ENCODE assay signal across 9 cellular contexts in the genomic region with DNA sequence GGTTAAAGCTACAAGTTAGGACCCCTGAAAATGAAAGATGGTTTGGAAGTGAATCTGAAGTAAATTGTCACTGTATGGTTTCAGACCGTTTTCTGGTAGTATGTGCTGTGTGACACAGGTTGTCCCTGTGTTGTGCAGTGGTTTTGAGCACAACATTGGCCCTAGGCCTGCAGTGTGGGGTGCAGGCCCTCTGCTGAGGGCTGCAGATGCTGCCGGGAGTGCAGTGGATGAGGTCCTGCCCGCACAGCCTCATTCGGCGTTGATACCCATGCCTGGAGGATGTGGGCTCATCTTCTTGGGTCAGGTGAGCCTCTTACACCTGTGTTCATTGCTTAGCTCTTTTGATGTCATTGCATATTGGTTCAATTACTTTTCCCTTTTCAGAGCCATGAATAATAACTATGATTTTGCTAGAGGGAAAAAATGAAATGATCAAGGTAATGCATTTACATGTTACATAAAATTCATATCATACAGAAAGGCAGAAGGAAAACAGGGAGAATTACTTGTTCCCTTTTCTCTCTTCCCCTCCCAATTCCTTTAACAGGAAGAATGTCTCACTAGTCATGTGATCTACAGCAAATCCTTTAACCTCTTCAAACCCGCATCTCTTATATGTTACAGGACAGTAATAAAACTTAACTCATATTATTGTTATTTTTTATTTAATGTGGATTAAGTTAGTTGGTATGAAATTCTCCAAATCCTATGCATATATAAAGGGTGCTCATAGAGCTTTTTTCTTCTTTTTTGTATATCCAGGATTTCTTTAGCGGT. TPM values are rescaled to one million over a fixed set of nuclear protein-coding genes. Genes with fewer than 3 reads are reported as not detected.
DNase-seq lines count a peak whose midpoint lies in the region; ATAC-seq and TF ChIP-seq lines count a peak whose summit lies in the region.
"Had no signal": no experiment of that assay in that cellular context is flagged by ENCODE, and none has a peak within 500 bp of the region (broad histone marks: within the 10 kb centered on the region; RNA-seq: fewer than 3 reads in every experiment).

No MANE protein-coding gene starts in this region.

- CTCF ChIA-PET in activated CD4-positive, alpha-beta T cell treated with anti-CD3 and anti-CD28 coated beads, Interleukin-2, amount 10 ng/mL, durations not matched to agents 7 days and 5 days (lab: Charles Lee) = interaction anchor here (1.7 to 1.8 kb wide), 2 partner anchors 11 to 14 kb away, joined by 4 to 7 read pairs; no protein-coding TSS in a partner anchor

- H3K4me1 ChIP-seq in spleen (peaks cover 30 to 100% (median 86%) of the 10 kb centered on the region in 6 donors), right cardiac atrium (ENCODE audit: control insufficient read depth, insufficient read depth, low read length) (peaks cover 5% of the 10 kb centered on the region)

- peaks cover 61% of the 10 kb centered on the region for H3K36me3 Mint-ChIP-seq in activated CD4-positive, alpha-beta T cell treated with anti-CD3 and anti-CD28 coated beads, Interleukin-2, amount 10 ng/mL, durations not matched to agents 7 days and 5 days (ENCODE audit: low read depth)
- H3K36me3 Mint-ChIP-seq in T-helper 2 cell treated with Interferon-gamma antibody and Interleukin-4, amounts not matched to agents 5 μg/mL and 100 μg/mL, for 36 hours (ENCODE audit: low read depth) = peaks cover 36% of the 10 kb centered on the region

- H3K27ac ChIP-seq in spleen (peak overlapping the region; percentile 51 to 90 (median 76)), right cardiac atrium (ENCODE audit: low read length) (no peak overlapping the region)
- H3K27ac ChIP-seq: SJSA1 had no signal

- 27 to 58% (median 48%) methylated on average over 7 of the region's 7 CpGs for WGBS in spleen, 5 donors
- WGBS in right cardiac atrium = 69% methylated on average over 7 of the region's 7 CpGs

- H3K27me3 ChIP-seq in spleen (replicated peaks in 1 of 7) (no peaks in the 10 kb centered on the region), right cardiac atrium (ENCODE audit: control insufficient read depth, insufficient read depth) (no peaks in the 10 kb centered on the region)
- H3K27me3 ChIP-seq: SJSA1 had no signal

- TF ChIP-seq POLR2A in spleen (IDR thresholded peaks at IDR 0.05) = no peak

- intact Hi-C loops in spleen (cut with DNase I; ENCODE audit: low total_unique reads) = no loop called here
- intact Hi-C loops in right cardiac atrium (cut with DNase I) = no loop called here

- no peaks in the 10 kb centered on the region for H3K9me3 Mint-ChIP-seq in activated CD4-positive, alpha-beta T cell treated with anti-CD3 and anti-CD28 coated beads, Interleukin-2, amount 10 ng/mL, durations not matched to agents 7 days and 5 days
- no peaks in the 10 kb centered on the region for H3K9me3 Mint-ChIP-seq in T-helper 2 cell treated with Interferon-gamma antibody and Interleukin-4, amounts not matched to agents 5 μg/mL and 100 μg/mL, for 36 hours

- H3K9me3 ChIP-seq in spleen = no peaks in the 10 kb centered on the region
- H3K9me3 ChIP-seq in right cardiac atrium (ENCODE audit: control insufficient read depth, low read length) = no peaks in the 10 kb centered on the region
- H3K9me3 ChIP-seq: SJSA1 had no signal

- no peak for TF ChIP-seq CTCF in spleen (IDR thresholded peaks at IDR 0.05 in 8 of 11, conservative IDR thresholded peaks at IDR 0.05 in 3 of 11)

- POLR2A ChIA-PET in activated CD4-positive, alpha-beta T cell treated with anti-CD3 and anti-CD28 coated beads, Interleukin-2, amount 10 ng/mL, durations not matched to agents 7 days and 5 days (lab: Charles Lee) = no interaction called here

- DNase-seq in activated CD4-positive, alpha-beta T cell treated with anti-CD3 and anti-CD28 coated beads, Interleukin-2, amount 10 ng/mL, durations not matched to agents 7 days and 5 days = peak; percentile 46
- no peak for DNase-seq in activated CD4-positive, alpha-beta T cell treated with anti-CD3 and anti-CD28 coated beads for 4 hours
- no peak for DNase-seq in T-helper 2 cell treated with Interferon-gamma antibody and Interleukin-4, amounts not matched to agents 5 μg/mL and 100 μg/mL, for 36 hours (ENCODE audit: low spot score)
- DNase-seq in fibroblast of peridontal ligament (ENCODE audit: extremely low read depth) (peak; percentile 59), spleen (peak; percentile 77), cortex of kidney (lab: John Stamatoyannopoulos, UW) (no peak), right cardiac atrium (no peak)

- H3K4me3 Mint-ChIP-seq in activated CD4-positive, alpha-beta T cell treated with anti-CD3 and anti-CD28 coated beads, Interleukin-2, amount 10 ng/mL, durations not matched to agents 7 days and 5 days = no peak overlapping the region
- peak overlapping the region; percentile 7 for H3K4me3 Mint-ChIP-seq in T-helper 2 cell treated with Interferon-gamma antibody and Interleukin-4, amounts not matched to agents 5 μg/mL and 100 μg/mL, for 36 hours

- peak overlapping the region; percentile 70 for H3K27ac Mint-ChIP-seq in activated CD4-positive, alpha-beta T cell treated with anti-CD3 and anti-CD28 coated beads, Interleukin-2, amount 10 ng/mL, durations not matched to agents 7 days and 5 days
- peak overlapping the region; percentile 65 for H3K27ac Mint-ChIP-seq in T-helper 2 cell treated with Interferon-gamma antibody and Interleukin-4, amounts not matched to agents 5 μg/mL and 100 μg/mL, for 36 hours

- ATAC-seq in GM19467 (IDR thresholded peaks at IDR 0.05; ENCODE audit: unreplicated experiment) (no peak), right cardiac atrium (no peak)

- peaks cover 0 to 24% (median 0%) of the 10 kb centered on the region in 6 donors for H3K36me3 ChIP-seq in spleen

- peaks cover 71% of the 10 kb centered on the region for H3K4me1 Mint-ChIP-seq in activated CD4-positive, alpha-beta T cell treated with anti-CD3 and anti-CD28 coated beads, Interleukin-2, amount 10 ng/mL, durations not matched to agents 7 days and 5 days
- H3K4me1 Mint-ChIP-seq in T-helper 2 cell treated with Interferon-gamma antibody and Interleukin-4, amounts not matched to agents 5 μg/mL and 100 μg/mL, for 36 hours (ENCODE audit: low read depth) = peaks cover 55% of the 10 kb centered on the region

- no peaks in the 10 kb centered on the region for H3K27me3 Mint-ChIP-seq in activated CD4-positive, alpha-beta T cell treated with anti-CD3 and anti-CD28 coated beads, Interleukin-2, amount 10 ng/mL, durations not matched to agents 7 days and 5 days
- H3K27me3 Mint-ChIP-seq in T-helper 2 cell treated with Interferon-gamma antibody and Interleukin-4, amounts not matched to agents 5 μg/mL and 100 μg/mL, for 36 hours (ENCODE audit: low read depth) = no peaks in the 10 kb centered on the region

- H3K4me3 ChIP-seq in spleen (peak overlapping the region in 1 of 8 donors; percentile 15), right cardiac atrium (ENCODE audit: low read length) (no peak overlapping the region)
- H3K4me3 ChIP-seq: SJSA1 had no signal

RNA-seq across cellular contexts. Expression of gene PTPRJ, which starts 48.7 kb away (rescaled TPM):
- 10 to 100 TPM; 75.2 to 81.3 TPM for total RNA-seq in activated CD4-positive, alpha-beta T cell treated with anti-CD3 and anti-CD28 coated beads, Interleukin-2, amount 10 ng/mL, durations not matched to agents 7 days and 5 days
- total RNA-seq in spleen = 100 to 1,000 TPM in 4 of 7 donors, 10 to 100 TPM in 3; 63.7 to 135 (median 100) TPM
- polyA plus RNA-seq in spleen = 10 to 100 TPM in 1 of 3 donors, 1 to 10 TPM in 2; 6.4 to 11.6 (median 10.0) TPM
- total RNA-seq in right cardiac atrium = 1 to 10 TPM; 6.0 to 8.7 (median 7.0) TPM
- polyA plus RNA-seq in right cardiac atrium = 1.8 TPM

Comparison
In these comparisons a context has a peak if more than half of its experiments do, and no peak if none do; other contexts are left out.
1. DNase-seq: peak in activated CD4-positive, alpha-beta T cell treated with anti-CD3 and anti-CD28 coated beads, Interleukin-2, amount 10 ng/mL, durations not matched to agents 7 days and 5 days (single experiment), fibroblast of peridontal ligament (single experiment) and spleen (single experiment); none in activated CD4-positive, alpha-beta T cell treated with anti-CD3 and anti-CD28 coated beads for 4 hours (0 of 2), T-helper 2 cell treated with Interferon-gamma antibody and Interleukin-4, amounts not matched to agents 5 μg/mL and 100 μg/mL, for 36 hours (single experiment), cortex of kidney (single experiment) and right cardiac atrium (0 of 3).
2. RNA of gene PTPRJ, which starts 48.7 kb away (total RNA-seq): 63.7 to 135 TPM in spleen and 75.2 to 81.3 TPM in activated CD4-positive, alpha-beta T cell treated with anti-CD3 and anti-CD28 coated beads, Interleukin-2, amount 10 ng/mL, durations not matched to agents 7 days and 5 days; 6.0 to 8.7 TPM in right cardiac atrium; every median in the first group is over 4 times any median in the second.